ENCODE assay signal across 12 cellular contexts in the genomic region with DNA sequence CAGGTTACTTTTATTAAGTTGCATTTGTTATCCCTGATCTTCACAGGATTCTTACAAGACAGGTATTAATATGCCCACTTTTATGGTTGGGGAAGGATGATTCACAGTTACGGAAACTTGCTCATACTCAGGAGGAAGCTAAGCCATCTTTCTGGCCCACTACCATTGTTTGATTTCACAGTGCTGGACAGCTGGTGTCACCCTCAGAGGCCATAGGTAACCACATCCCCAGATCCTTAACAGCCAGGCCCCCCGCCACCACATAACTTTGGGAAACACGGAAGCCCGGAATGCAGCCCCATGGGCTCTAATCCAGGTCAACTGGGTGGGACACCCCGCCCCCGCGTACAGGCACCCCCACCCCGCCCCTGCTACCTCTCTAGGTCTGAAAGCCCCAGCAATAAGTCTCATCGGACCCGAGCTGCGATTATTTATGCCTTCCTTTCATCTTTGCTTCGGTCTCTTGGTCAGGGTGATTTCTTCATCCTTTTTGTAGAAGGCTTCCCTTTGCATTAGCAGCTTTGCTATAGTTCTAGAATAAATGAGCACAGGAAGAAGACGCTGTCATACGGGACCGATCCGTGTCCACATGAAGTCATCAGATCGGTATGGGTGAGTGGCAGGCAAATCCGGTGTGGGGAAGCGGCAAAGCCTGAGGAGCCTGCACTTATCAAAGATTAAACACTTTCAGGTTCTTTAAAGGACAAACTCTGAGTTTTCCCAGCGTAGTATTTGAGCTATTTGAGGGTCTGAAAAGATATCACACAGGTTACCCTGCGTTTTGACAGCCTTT.
DNase-seq lines count a peak whose midpoint lies in the region; ATAC-seq, FAIRE-seq and TF ChIP-seq lines count a peak whose summit lies in the region.
"Had no signal": no experiment of that assay in that cellular context is flagged by ENCODE, and none has a peak within 500 bp of the region (broad histone marks: within the 10 kb centered on the region; RNA-seq: fewer than 3 reads in every experiment).

No MANE protein-coding gene starts in this region.

- H3K4me1 ChIP-seq in tibial nerve: peaks cover 0 to 8% (median 0%) of the 10 kb centered on the region in 4 donors

- peaks cover 0 to 4% (median 0%) of the 10 kb centered on the region in 5 experiments for H3K9me3 Mint-ChIP-seq in brain
- H3K9me3 Mint-ChIP-seq: GM23338 had no signal

- DNase-seq in A172 (ENCODE audit: low spot score) (peak; percentile 53), HTR-8/SVneo (ENCODE audit: insufficient read length, low spot score) (peak; percentile 55), left kidney (ENCODE audit: low read depth, low spot score) (peak; percentile 70), inferior parietal cortex (ENCODE audit: extremely low spot score) (no peak), NCI-H2029 treated with DMSO at 0.1 percent for 48 hours (lab: John Stamatoyannopoulos, UW) (no peak), tibial nerve (ENCODE audit: low spot score in 2 of 2) (no peak)
- DNase-seq: stimulated activated CD4-positive, alpha-beta T cell treated with anti-CD3 and anti-CD28 coated beads, Interleukin-4, amount 100 ng/mL, for 1 hour; T1000 had no signal

- no peaks in the 10 kb centered on the region for H3K27me3 ChIP-seq in tibial nerve

- no peaks in the 10 kb centered on the region for H3K9me3 ChIP-seq in tibial nerve

- WGBS in tibial nerve, 2 donors: 62 to 64% methylated on average over 21 of the region's 21 CpGs

- no peaks in the 10 kb centered on the region for H3K36me3 Mint-ChIP-seq in brain

- no peak for TF ChIP-seq POLR2A in tibial nerve (IDR thresholded peaks at IDR 0.05)

- H3K27ac ChIP-seq in tibial nerve: no peak overlapping the region

- FAIRE-seq in HTR-8/SVneo (lab: Jason Lieb, UNC): no peak
- FAIRE-seq: islet of Langerhans had no signal

- TF ChIP-seq CTCF in brain (conservative IDR thresholded peaks at IDR 0.05) (no peak), tibial nerve (IDR thresholded peaks at IDR 0.05) (no peak)

- ATAC-seq in HG02571 (IDR thresholded peaks at IDR 0.05; ENCODE audit: unreplicated experiment): no peak
- ATAC-seq: GM23338 had no signal

- no peak overlapping the region for H3K4me3 ChIP-seq in tibial nerve
- H3K4me3 ChIP-seq: GM23338 had no signal

- peaks cover 4% of the 10 kb centered on the region for H3K27me3 Mint-ChIP-seq in brain

- no peak overlapping the region for H3K4me3 Mint-ChIP-seq in brain
- H3K4me3 Mint-ChIP-seq: GM23338 had no signal

- TF ChIP-seq EP300 in tibial nerve (IDR thresholded peaks at IDR 0.05): no peak

- H3K4me1 Mint-ChIP-seq in brain: peaks cover 53% of the 10 kb centered on the region

- peak overlapping the region in 3 of 5 experiments; percentile 5 to 65 (median 27) for H3K27ac Mint-ChIP-seq in brain
- H3K27ac Mint-ChIP-seq: GM23338 had no signal

- no peaks in the 10 kb centered on the region for H3K36me3 ChIP-seq in tibial nerve

Comparison
In these comparisons a context has a peak if more than half of its experiments do, and no peak if none do; other contexts are left out.
1. DNase-seq: peak in A172 (single experiment), HTR-8/SVneo (single experiment) and left kidney (single experiment); none in inferior parietal cortex (single experiment), NCI-H2029 treated with DMSO at 0.1 percent for 48 hours (single experiment) and tibial nerve (0 of 2).